ENCODE assay signal across 1 cellular context in the genomic region with DNA sequence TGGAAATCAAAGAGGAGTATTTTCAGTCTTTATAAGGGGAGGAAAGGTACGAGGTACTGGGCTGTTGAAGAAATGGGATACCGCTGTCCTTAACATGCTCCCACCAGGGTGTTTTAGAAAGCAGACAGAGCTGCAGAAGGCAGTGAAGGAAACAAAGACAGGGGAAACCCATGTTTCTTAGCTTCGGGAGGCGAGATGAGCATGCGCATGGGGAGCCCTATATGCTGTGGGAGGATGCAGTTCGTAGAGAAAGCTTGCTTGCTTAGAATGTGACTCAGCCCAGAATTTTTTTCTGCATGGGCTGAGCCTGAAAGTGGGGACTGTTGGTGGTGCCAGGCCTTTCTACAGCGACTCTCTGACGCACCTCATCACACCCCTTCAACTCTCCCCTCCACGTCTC.
TF ChIP-seq lines count a peak whose summit lies in the region.

No MANE protein-coding gene starts in this region.

TF ChIP-seq in K562, 482 proteins besides CTCF, POLR2A, EP300 and RAD21:
- no peak for TF ChIP-seq SREBF2 (CRISPR knock-in tag; IDR thresholded peaks at IDR 0.05)
- TF ChIP-seq NRF1 (conservative IDR thresholded peaks at IDR 0.05 in 1 of 2, IDR thresholded peaks at IDR 0.05 in 1 of 2): peak; percentile 68 to 69
